ENCODE assay signal across 32 cellular contexts in the genomic region with DNA sequence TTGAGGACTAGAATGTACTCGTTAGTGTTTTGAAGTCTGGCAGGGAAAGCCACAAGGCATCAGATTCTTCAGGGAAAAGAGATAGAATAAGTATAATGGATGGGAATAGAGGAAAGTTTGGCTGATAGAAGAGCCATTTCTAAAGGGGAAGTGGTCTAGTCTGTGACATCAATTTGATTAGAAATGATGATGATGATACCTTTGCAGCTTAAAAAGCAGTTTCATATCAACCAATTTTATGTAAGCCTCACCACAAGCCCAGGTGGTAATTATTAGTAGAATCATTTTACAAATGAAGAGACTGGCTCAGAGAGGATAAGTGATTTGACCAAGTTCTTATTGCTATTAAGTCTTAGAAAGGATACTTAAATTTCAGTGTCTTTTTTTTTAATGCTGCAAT. TPM values are rescaled to one million over a fixed set of nuclear protein-coding genes. Genes with fewer than 3 reads are reported as not detected.
"Had no signal": no experiment of that assay in that cellular context is flagged by ENCODE, and none has a peak within 500 bp of the region (broad histone marks: within the 10 kb centered on the region; RNA-seq: fewer than 3 reads in every experiment).

No MANE protein-coding gene starts in this region.

- H3K9me3 Mint-ChIP-seq: naive thymus-derived CD8-positive, alpha-beta T cell; stimulated activated naive CD8-positive, alpha-beta T cell treated with anti-CD3 and anti-CD28 coated beads, Interleukin-15, Interleukin-2, amounts not matched to agents 100 ng/mL and 50 ng/mL, for 24 hours had no signal

- H3K36me3 ChIP-seq: esophagus muscularis mucosa, gastroesophageal sphincter, heart left ventricle, left lung, neutrophil, prostate gland, right atrium auricular region, suprapubic skin had no signal

- H3K27ac ChIP-seq: coronary artery, esophagus muscularis mucosa, foreskin keratinocyte, gastroesophageal sphincter, heart left ventricle, hepatocyte, left lung, neutrophil, prostate gland, right atrium auricular region, suprapubic skin had no signal

- H3K4me2 ChIP-seq: hepatocyte, smooth muscle cell had no signal

- H3K4me3 ChIP-seq: coronary artery, esophagus muscularis mucosa, gastroesophageal sphincter, heart left ventricle, hepatocyte, left lung, prostate gland, right atrium auricular region, smooth muscle cell, suprapubic skin had no signal

- H3K27me3 ChIP-seq: esophagus muscularis mucosa, foreskin keratinocyte, gastroesophageal sphincter, hepatocyte, left lung, neutrophil, right atrium auricular region, suprapubic skin had no signal

- H3K4me3 Mint-ChIP-seq: naive thymus-derived CD8-positive, alpha-beta T cell; stimulated activated naive CD8-positive, alpha-beta T cell treated with anti-CD3 and anti-CD28 coated beads, Interleukin-15, Interleukin-2, amounts not matched to agents 100 ng/mL and 50 ng/mL, for 24 hours had no signal

- H3K27ac Mint-ChIP-seq: naive thymus-derived CD8-positive, alpha-beta T cell; stimulated activated naive CD8-positive, alpha-beta T cell treated with anti-CD3 and anti-CD28 coated beads, Interleukin-15, Interleukin-2, amounts not matched to agents 100 ng/mL and 50 ng/mL, for 24 hours had no signal

- H2AFZ ChIP-seq: hepatocyte had no signal

- H3K79me2 ChIP-seq: hepatocyte had no signal

- ATAC-seq: foreskin keratinocyte; gastroesophageal sphincter; heart left ventricle; left cardiac atrium; left lung; naive thymus-derived CD8-positive, alpha-beta T cell; sciatic nerve had no signal

- H3K9me3 ChIP-seq: esophagus muscularis mucosa, gastroesophageal sphincter, heart left ventricle, left lung, neutrophil, prostate gland, right atrium auricular region, suprapubic skin had no signal

- H3K4me1 ChIP-seq: foreskin keratinocyte, prostate gland had no signal

- DNase-seq: dermis blood vessel endothelial cell; effector memory CD4-positive, alpha-beta T cell; foreskin keratinocyte; heart left ventricle; left cardiac atrium; left lung; mesendoderm; midbrain; naive thymus-derived CD8-positive, alpha-beta T cell; stimulated activated CD4-positive, alpha-beta T cell treated with anti-CD3 and anti-CD28 coated beads, Interleukin-12 subunit alpha, Interleukin-12 subunit beta, amount 100 ng/mL, for 4 hours; stimulated activated CD4-positive, alpha-beta T cell treated with anti-CD3 and anti-CD28 coated beads, Interleukin-1b, Interleukin-23, amount 100 ng/mL, for 48 hours; stimulated activated CD4-positive, alpha-beta T cell treated with anti-CD3 and anti-CD28 coated beads, Interleukin-4, amount 100 ng/mL, for 1 hour; stimulated activated CD8-positive, alpha-beta memory T cell treated with anti-CD3 and anti-CD28 coated beads, Interleukin-4, amount 100 ng/mL, for 48 hours had no signal

- H3K36me3 Mint-ChIP-seq: naive thymus-derived CD8-positive, alpha-beta T cell had no signal

- FAIRE-seq: endothelial cell of umbilical vein had no signal

RNA-seq across cellular contexts. Expression of a gene that starts 2.9 kb away (rescaled TPM):
- total RNA-seq: dermis blood vessel endothelial cell; endothelial cell of umbilical vein; epithelial cell of proximal tubule; fibroblast of lung; foreskin keratinocyte; gastroesophageal sphincter; heart left ventricle; kidney epithelial cell; left cardiac atrium; left lung; lung microvascular endothelial cell; naive thymus-derived CD8-positive, alpha-beta T cell; osteoblast; right atrium auricular region; sciatic nerve; smooth muscle cell; suprapubic skin; ureter had no signal
- polyA plus RNA-seq: endothelial cell of umbilical vein; fibroblast of lung; heart left ventricle; hepatocyte; naive thymus-derived CD8-positive, alpha-beta T cell; neural cell; smooth muscle cell had no signal

RNA-seq across cellular contexts. Expression of a gene that starts 57.2 kb away (rescaled TPM):
- total RNA-seq: dermis blood vessel endothelial cell, lung microvascular endothelial cell had no signal
